ENCODE assay signal across 9 cellular contexts in the genomic region with DNA sequence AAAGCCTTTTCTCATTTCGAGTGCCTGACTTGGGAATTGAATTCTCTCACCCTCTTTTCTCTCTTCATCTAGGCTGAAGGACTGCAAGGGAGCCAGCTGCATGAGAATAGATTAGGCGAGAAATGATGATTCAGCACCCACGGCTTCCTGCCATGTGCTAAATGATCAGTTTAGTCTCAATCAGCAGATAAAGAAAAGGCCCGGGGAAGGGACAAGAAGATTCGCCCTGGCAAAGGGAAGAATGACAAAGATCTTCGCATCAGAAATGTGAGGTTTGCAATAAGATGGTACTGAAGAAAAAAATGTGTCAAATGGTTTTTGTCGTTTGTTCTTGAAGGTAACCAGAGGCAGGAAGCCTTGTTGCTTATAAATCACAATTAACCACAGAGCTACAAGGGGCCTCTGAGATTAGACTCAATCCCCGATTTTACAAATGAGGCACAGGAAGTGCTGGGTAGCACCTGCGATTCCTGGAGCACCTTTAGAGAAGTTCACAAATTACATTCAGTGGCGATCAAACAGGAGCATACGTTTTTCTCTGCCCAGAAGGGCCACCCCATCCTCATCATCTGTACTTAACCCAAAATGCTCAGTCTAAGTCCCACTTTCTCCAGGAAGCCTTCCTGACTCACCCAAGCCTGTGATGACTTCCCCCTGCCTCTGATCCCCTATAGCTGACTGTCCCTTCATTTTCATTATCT.
DNase-seq lines count a peak whose midpoint lies in the region; ATAC-seq, FAIRE-seq and TF ChIP-seq lines count a peak whose summit lies in the region.
"Had no signal": no experiment of that assay in that cellular context is flagged by ENCODE, and none has a peak within 500 bp of the region (broad histone marks: within the 10 kb centered on the region; RNA-seq: fewer than 3 reads in every experiment).

No MANE protein-coding gene starts in this region.

- intact Hi-C loops in activated T-helper 1 cell treated with anti-CD3 and anti-CD28 coated beads, Interleukin-12 subunit alpha, Interleukin-12 subunit beta, Interleukin-2, Interleukin-4 antibody, amounts not matched to agents 30 ng/mL and 10 ng/mL and 1 ng/mL, durations not matched to agents 14 hours and 24 hours and 36 hours (cut with micrococcal nuclease), result no loop called here
- intact Hi-C loops in HepG2 (cut with micrococcal nuclease; ENCODE audit: unreplicated experiment), result no loop called here

- H3K4me1 Mint-ChIP-seq in activated T-helper 1 cell treated with anti-CD3 and anti-CD28 coated beads, Interleukin-12 subunit alpha, Interleukin-12 subunit beta, Interleukin-2, Interleukin-4 antibody, amounts not matched to agents 30 ng/mL and 10 ng/mL and 1 ng/mL, durations not matched to agents 14 hours and 24 hours and 36 hours (ENCODE audit: low read depth), result peaks cover 30% of the 10 kb centered on the region

- in situ Hi-C loops in HepG2 (cut with HindIII; ENCODE audit: extremely low pct_ligation_motif_present, low pct_unique_long_range_greater_than_20kb), result no loop called here

- no peak for TF ChIP-seq RAD21 in HepG2 (CRISPR knock-in tag; IDR thresholded peaks at IDR 0.05)

- no peak overlapping the region for H3K4me2 ChIP-seq in HepG2 (ENCODE audit: low read depth, low read length)

- peaks cover 5% of the 10 kb centered on the region for H3K9me3 Mint-ChIP-seq in activated T-helper 1 cell treated with anti-CD3 and anti-CD28 coated beads, Interleukin-12 subunit alpha, Interleukin-12 subunit beta, Interleukin-2, Interleukin-4 antibody, amounts not matched to agents 30 ng/mL and 10 ng/mL and 1 ng/mL, durations not matched to agents 14 hours and 24 hours and 36 hours

- H3K27me3 Mint-ChIP-seq in activated T-helper 1 cell treated with anti-CD3 and anti-CD28 coated beads, Interleukin-12 subunit alpha, Interleukin-12 subunit beta, Interleukin-2, Interleukin-4 antibody, amounts not matched to agents 30 ng/mL and 10 ng/mL and 1 ng/mL, durations not matched to agents 14 hours and 24 hours and 36 hours (ENCODE audit: insufficient read depth), result peaks cover 16% of the 10 kb centered on the region

- H3K4me3 Mint-ChIP-seq in activated T-helper 1 cell treated with anti-CD3 and anti-CD28 coated beads, Interleukin-12 subunit alpha, Interleukin-12 subunit beta, Interleukin-2, Interleukin-4 antibody, amounts not matched to agents 30 ng/mL and 10 ng/mL and 1 ng/mL, durations not matched to agents 14 hours and 24 hours and 36 hours, result peak overlapping the region; percentile 1

- FAIRE-seq in HepG2 (lab: Jason Lieb, UNC), result no peak

- H3K9me3 ChIP-seq in HepG2 (ENCODE audit: low read length), result no peaks in the 10 kb centered on the region

- no peak for TF ChIP-seq EP300 in HepG2 (IDR thresholded peaks at IDR 0.05; ENCODE audit: low read depth in 2 of 2, low read length in 2 of 2)
- TF ChIP-seq EP300 in HepG2 (CRISPR knock-in tag; IDR thresholded peaks at IDR 0.05; ENCODE audit: borderline replicate concordance), result no peak

- no peaks in the 10 kb centered on the region for H3K36me3 ChIP-seq in HepG2 (replicated peaks in 1 of 2; ENCODE audit: control insufficient read depth in 1 of 2, insufficient read depth in 2 of 2, low read length in 2 of 2)

- TF ChIP-seq POLR2A in HepG2 (IDR thresholded peaks at IDR 0.05; ENCODE audit: insufficient read depth in 1 of 2, low read depth in 2 of 2, low read length in 2 of 2), result no peak

- H3K27me3 ChIP-seq in HepG2 (ENCODE audit: control insufficient read depth in 1 of 2, insufficient read depth in 2 of 2, low read length in 2 of 2), result no peaks in the 10 kb centered on the region

- POLR2A ChIA-PET in HepG2 (lab: Yijun Ruan, JAX), result no interaction called here

- no peaks in the 10 kb centered on the region for H3K79me2 ChIP-seq in HepG2 (ENCODE audit: insufficient read depth, low read length)

- no peak for ATAC-seq in HepG2
- no peak for ATAC-seq in GM18519 (IDR thresholded peaks at IDR 0.05; ENCODE audit: low FRiP score, unreplicated experiment)
- ATAC-seq in GM21515 (IDR thresholded peaks at IDR 0.05; ENCODE audit: unreplicated experiment), result no peak

- H3K4me1 ChIP-seq in HepG2 (ENCODE audit: insufficient read depth, low read length), result peaks cover 4% of the 10 kb centered on the region

- TF ChIP-seq CTCF in HepG2 (CRISPR knock-in tag; IDR thresholded peaks at IDR 0.05), result no peak

- H4K20me1 ChIP-seq in HepG2 (ENCODE audit: insufficient read depth, low read length), result no peaks in the 10 kb centered on the region

- H2AFZ ChIP-seq in HepG2 (ENCODE audit: low read length), result no peak overlapping the region

- no TSS peak for BruUV-seq in HepG2 (replicated peaks; lab: Mats Ljungman, UMichigan)

- H3K27ac ChIP-seq in HepG2 (ENCODE audit: extremely low read length, insufficient read depth, low read length), result no peak overlapping the region

- no peak overlapping the region for H3K4me3 ChIP-seq in HepG2 (replicated peaks in 1 of 3; ENCODE audit: insufficient read depth in 1 of 3, low read depth in 2 of 3, low read length in 3 of 3)

- no peak overlapping the region for H3K27ac Mint-ChIP-seq in activated T-helper 1 cell treated with anti-CD3 and anti-CD28 coated beads, Interleukin-12 subunit alpha, Interleukin-12 subunit beta, Interleukin-2, Interleukin-4 antibody, amounts not matched to agents 30 ng/mL and 10 ng/mL and 1 ng/mL, durations not matched to agents 14 hours and 24 hours and 36 hours

- 48% methylated on average over 9 of the region's 11 CpGs for WGBS in HepG2 (ENCODE audit: low lambda C conversion rate)

- H3K9ac ChIP-seq in HepG2 (ENCODE audit: insufficient read depth, low read depth, low read length), result no peak overlapping the region

- CTCF ChIA-PET in HepG2 (lab: Yijun Ruan, JAX; ENCODE audit: low intra/inter-chr PET ratio, low total read pairs), result no interaction called here

- DNase-seq in Ammon's horn (ENCODE audit: low spot score) (peak; percentile 8), KG1 (lab: John Stamatoyannopoulos, UW) (peak; percentile 12), HepG2 (ENCODE audit: low spot score) (no peak), SHP77 (lab: John Stamatoyannopoulos, UW) (no peak), NOMO-1 (lab: John Stamatoyannopoulos, UW; ENCODE audit: unreplicated experiment in 2 of 2) (no peak)
- no peak for DNase-seq in activated T-helper 1 cell treated with anti-CD3 and anti-CD28 coated beads, Interleukin-12 subunit alpha, Interleukin-12 subunit beta, Interleukin-2, Interleukin-4 antibody, amounts not matched to agents 30 ng/mL and 10 ng/mL and 1 ng/mL, durations not matched to agents 14 hours and 24 hours and 36 hours (ENCODE audit: low spot score)
- DNase-seq: NCI-H226 had no signal

- peaks cover 1% of the 10 kb centered on the region for H3K36me3 Mint-ChIP-seq in activated T-helper 1 cell treated with anti-CD3 and anti-CD28 coated beads, Interleukin-12 subunit alpha, Interleukin-12 subunit beta, Interleukin-2, Interleukin-4 antibody, amounts not matched to agents 30 ng/mL and 10 ng/mL and 1 ng/mL, durations not matched to agents 14 hours and 24 hours and 36 hours (ENCODE audit: low read depth)

TF ChIP-seq in HepG2, 621 proteins besides CTCF, POLR2A, EP300 and RAD21:
- TF ChIP-seq MAFK (conservative IDR thresholded peaks at IDR 0.05 in 1 of 2, IDR thresholded peaks at IDR 0.05 in 1 of 2; ENCODE audit: low read length in 2 of 2), result peak; percentile 83 to 90
- TF ChIP-seq MAFF (IDR thresholded peaks at IDR 0.05; ENCODE audit: low read depth, low read length), result peak; percentile 87
- TF ChIP-seq, protein P1, sequence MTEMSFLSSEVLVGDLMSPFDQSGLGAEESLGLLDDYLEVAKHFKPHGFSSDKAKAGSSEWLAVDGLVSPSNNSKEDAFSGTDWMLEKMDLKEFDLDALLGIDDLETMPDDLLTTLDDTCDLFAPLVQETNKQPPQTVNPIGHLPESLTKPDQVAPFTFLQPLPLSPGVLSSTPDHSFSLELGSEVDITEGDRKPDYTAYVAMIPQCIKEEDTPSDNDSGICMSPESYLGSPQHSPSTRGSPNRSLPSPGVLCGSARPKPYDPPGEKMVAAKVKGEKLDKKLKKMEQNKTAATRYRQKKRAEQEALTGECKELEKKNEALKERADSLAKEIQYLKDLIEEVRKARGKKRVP (CRISPR knock-in tag; IDR thresholded peaks at IDR 0.05), result no peak
TF ChIP-seq in HepG2: peak in this region for 2.

Comparison
In these comparisons a context has a peak if more than half of its experiments do, and no peak if none do; other contexts are left out.
1. DNase-seq: peak in Ammon's horn (single experiment) and KG1 (single experiment); none in activated T-helper 1 cell treated with anti-CD3 and anti-CD28 coated beads, Interleukin-12 subunit alpha, Interleukin-12 subunit beta, Interleukin-2, Interleukin-4 antibody, amounts not matched to agents 30 ng/mL and 10 ng/mL and 1 ng/mL, durations not matched to agents 14 hours and 24 hours and 36 hours (single experiment), HepG2 (single experiment), SHP77 (0 of 2) and NOMO-1 (0 of 2).